8 cellular contexts compared by ENCODE assay signal in genomic region chr1:44030606-44031050, GRCh38. TPM values are rescaled to one million over a fixed set of nuclear protein-coding genes. Genes with fewer than 3 reads are reported as not detected.
A peak's percentile ranks its signal among the peaks of the same experiment; 100 is the strongest.
DNase-seq lines count a peak whose midpoint lies in the region; ATAC-seq and TF ChIP-seq lines count a peak whose summit lies in the region.

No MANE protein-coding gene starts in this region.

- no peaks in the 10 kb centered on the region for H3K27me3 ChIP-seq in endocrine pancreas (ENCODE audit: control insufficient read depth, insufficient read depth, low read length)
- no peaks in the 10 kb centered on the region for H3K27me3 ChIP-seq in stomach smooth muscle (ENCODE audit: control insufficient read depth in 1 of 2, insufficient read depth in 2 of 2, low read length in 2 of 2)

- peaks cover 30% of the 10 kb centered on the region for H3K4me1 Mint-ChIP-seq in T-helper 2 cell treated with Interferon-gamma antibody and Interleukin-4, amounts not matched to agents 5 μg/mL and 100 μg/mL, for 36 hours (ENCODE audit: low read depth)
- H3K4me1 Mint-ChIP-seq in mesothelial cell of epicardium, result peaks cover 45% of the 10 kb centered on the region

- peak overlapping the region; percentile 90 for H3K4me3 Mint-ChIP-seq in T-helper 2 cell treated with Interferon-gamma antibody and Interleukin-4, amounts not matched to agents 5 μg/mL and 100 μg/mL, for 36 hours
- H3K4me3 Mint-ChIP-seq in mesothelial cell of epicardium, result peak overlapping the region; percentile 81

- H3K27me3 Mint-ChIP-seq in T-helper 2 cell treated with Interferon-gamma antibody and Interleukin-4, amounts not matched to agents 5 μg/mL and 100 μg/mL, for 36 hours (ENCODE audit: low read depth), result no peaks in the 10 kb centered on the region
- H3K27me3 Mint-ChIP-seq in mesothelial cell of epicardium (ENCODE audit: low read depth), result no peaks in the 10 kb centered on the region

- ATAC-seq in GM19395 (IDR thresholded peaks at IDR 0.05; ENCODE audit: unreplicated experiment), result peak; percentile 29
- ATAC-seq in HG03571 (IDR thresholded peaks at IDR 0.05; ENCODE audit: unreplicated experiment), result peak; percentile 11

- H3K9me3 ChIP-seq in endocrine pancreas (ENCODE audit: control insufficient read depth, low read length), result no peaks in the 10 kb centered on the region
- no peaks in the 10 kb centered on the region for H3K9me3 ChIP-seq in stomach smooth muscle (ENCODE audit: control insufficient read depth in 2 of 2, low read length in 2 of 2)

- no peaks in the 10 kb centered on the region for H3K36me3 ChIP-seq in endocrine pancreas (ENCODE audit: control insufficient read depth, insufficient read depth, low read length)
- H3K36me3 ChIP-seq in stomach smooth muscle (ENCODE audit: control insufficient read depth in 2 of 2, insufficient read depth in 2 of 2, low read length in 2 of 2), result no peaks in the 10 kb centered on the region

- H3K4me1 ChIP-seq in endocrine pancreas (ENCODE audit: control insufficient read depth, insufficient read depth, low read length) (no peaks in the 10 kb centered on the region), stomach smooth muscle (ENCODE audit: control insufficient read depth, insufficient read depth, low read length) (peaks cover 40% of the 10 kb centered on the region)

- peak; percentile 27 for DNase-seq in DMS114 treated with DMSO at 0.1 percent for 48 hours (lab: John Stamatoyannopoulos, UW; ENCODE audit: unreplicated experiment)
- DNase-seq in T-helper 2 cell treated with Interferon-gamma antibody and Interleukin-4, amounts not matched to agents 5 μg/mL and 100 μg/mL, for 36 hours (ENCODE audit: low spot score), result peak; percentile 14
- DNase-seq in mesothelial cell of epicardium (ENCODE audit: low spot score in 2 of 2, unreplicated experiment in 2 of 2), result peak; percentile 52 to 67
- no peak for DNase-seq in kidney tubule cell (ENCODE audit: low spot score)

- H3K9me3 Mint-ChIP-seq in T-helper 2 cell treated with Interferon-gamma antibody and Interleukin-4, amounts not matched to agents 5 μg/mL and 100 μg/mL, for 36 hours, result no peaks in the 10 kb centered on the region
- no peaks in the 10 kb centered on the region for H3K9me3 Mint-ChIP-seq in mesothelial cell of epicardium

- TF ChIP-seq CTCF in mesothelial cell of epicardium (IDR thresholded peaks at IDR 0.05; ENCODE audit: unreplicated experiment), result peak; percentile 13

- peak overlapping the region; percentile 81 for H3K27ac Mint-ChIP-seq in T-helper 2 cell treated with Interferon-gamma antibody and Interleukin-4, amounts not matched to agents 5 μg/mL and 100 μg/mL, for 36 hours
- H3K27ac Mint-ChIP-seq in mesothelial cell of epicardium, result peak overlapping the region; percentile 97

- H3K27ac ChIP-seq in stomach smooth muscle (ENCODE audit: low read length), result peak overlapping the region; percentile 58

- peak overlapping the region; percentile 43 for H3K9ac ChIP-seq in endocrine pancreas (ENCODE audit: control insufficient read depth, insufficient read depth, low read length)
- peak overlapping the region; percentile 51 to 64 for H3K9ac ChIP-seq in stomach smooth muscle (ENCODE audit: low read length in 2 of 2)

- no peaks in the 10 kb centered on the region for H3K36me3 Mint-ChIP-seq in T-helper 2 cell treated with Interferon-gamma antibody and Interleukin-4, amounts not matched to agents 5 μg/mL and 100 μg/mL, for 36 hours (ENCODE audit: low read depth)
- peaks cover 3% of the 10 kb centered on the region for H3K36me3 Mint-ChIP-seq in mesothelial cell of epicardium

- H3K4me3 ChIP-seq in endocrine pancreas (ENCODE audit: control insufficient read depth, insufficient read depth, low read length) (no peak overlapping the region), stomach smooth muscle (ENCODE audit: low read length in 2 of 2) (peak overlapping the region; percentile 67 to 83)

RNA-seq across cellular contexts. Expression of gene SLC6A9, which starts 0.6 kb away (rescaled TPM):
- 28.4 to 30.9 TPM (median 29.5 TPM) in 3 replicates for total RNA-seq in mesothelial cell of epicardium

RNA-seq across cellular contexts. Expression of gene CCDC24, which starts 39.2 kb away (rescaled TPM):
- 12.3 to 13.8 TPM (median 12.4 TPM) in 3 replicates for total RNA-seq in mesothelial cell of epicardium

RNA-seq across cellular contexts. Expression of gene B4GALT2, which starts 51.6 kb away (rescaled TPM):
- 55.8 to 58.6 TPM (median 57.8 TPM) in 3 replicates for total RNA-seq in mesothelial cell of epicardium

RNA-seq across cellular contexts. Expression of gene ATP6V0B, which starts 55.9 kb away (rescaled TPM):
- total RNA-seq in mesothelial cell of epicardium, result 72.8 to 82.6 TPM (median 75.0 TPM) in 3 replicates
